10 cellular contexts compared by ENCODE assay signal in the genomic region with DNA sequence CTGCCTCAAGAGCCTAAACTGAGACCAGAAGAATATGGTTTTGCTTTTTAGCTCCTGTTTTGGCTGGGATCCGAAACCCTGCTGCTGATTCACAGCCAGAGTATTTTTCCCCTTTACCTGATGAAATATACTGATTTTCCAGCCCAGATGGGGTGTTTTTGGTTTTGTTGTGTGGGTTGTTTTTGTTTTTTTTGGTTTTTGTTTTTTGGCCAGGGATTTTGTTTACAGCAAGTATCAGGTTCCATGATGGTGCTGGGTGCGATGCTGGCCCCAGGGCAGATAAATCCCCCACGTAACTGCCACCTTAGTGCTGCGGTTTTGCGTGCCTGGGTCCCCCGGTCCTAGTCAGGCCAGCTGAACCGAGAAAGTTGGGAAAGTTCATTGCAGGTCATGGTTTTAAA.
DNase-seq lines count a peak whose midpoint lies in the region; ATAC-seq, FAIRE-seq and TF ChIP-seq lines count a peak whose summit lies in the region.
"Had no signal": no experiment of that assay in that cellular context is flagged by ENCODE, and none has a peak within 500 bp of the region (broad histone marks: within the 10 kb centered on the region; RNA-seq: fewer than 3 reads in every experiment).

No MANE protein-coding gene starts in this region.

- no peak for ATAC-seq in activated CD8-positive, alpha-beta T cell treated with anti-CD3 and anti-CD28 coated beads, Interleukin-2, amount 10 ng/mL, durations not matched to agents 7 days and 5 days
- no peak for ATAC-seq in activated CD8-positive, alpha-beta T cell treated with anti-CD3 and anti-CD28 coated beads for 36 hours
- ATAC-seq in naive B cell (ENCODE audit: low read depth in 2 of 2), result no peak

- peaks cover 10% of the 10 kb centered on the region for H3K36me3 Mint-ChIP-seq in activated CD8-positive, alpha-beta T cell treated with anti-CD3 and anti-CD28 coated beads, Interleukin-2, amount 10 ng/mL, durations not matched to agents 7 days and 5 days (ENCODE audit: low read depth)
- H3K36me3 Mint-ChIP-seq in activated CD8-positive, alpha-beta T cell treated with anti-CD3 and anti-CD28 coated beads for 36 hours (ENCODE audit: low read depth), result no peaks in the 10 kb centered on the region
- H3K36me3 Mint-ChIP-seq in naive B cell, result peaks cover 0 to 12% of the 10 kb centered on the region in 2 donors

- CTCF ChIA-PET in activated CD8-positive, alpha-beta T cell treated with anti-CD3 and anti-CD28 coated beads, Interleukin-2, amount 10 ng/mL, durations not matched to agents 7 days and 5 days (lab: Charles Lee), result no interaction called here
- CTCF ChIA-PET in activated CD8-positive, alpha-beta T cell treated with anti-CD3 and anti-CD28 coated beads for 36 hours (lab: Charles Lee), result interaction anchor here (0.9 kb wide), 1 partner anchor 44 kb away, joined by 3 read pairs; no protein-coding TSS in a partner anchor

- peak overlapping the region; percentile 58 for H3K4me3 ChIP-seq in coronary artery
- H3K4me3 ChIP-seq: SJSA1 had no signal

- no peak for DNase-seq in activated CD8-positive, alpha-beta T cell treated with anti-CD3 and anti-CD28 coated beads, Interleukin-2, amount 10 ng/mL, durations not matched to agents 7 days and 5 days
- no peak for DNase-seq in activated CD8-positive, alpha-beta T cell treated with anti-CD3 and anti-CD28 coated beads for 36 hours
- no peak for DNase-seq in coronary artery (ENCODE audit: low spot score)
- no peak for DNase-seq in naive B cell
- peak; percentile 55 for DNase-seq in urothelium cell line (ENCODE audit: low spot score)
- no peak for DNase-seq in erythroblast (lab: John Stamatoyannopoulos, UW)
- no peak for DNase-seq in ureter (ENCODE audit: low spot score)
- no peak for DNase-seq in activated CD4-positive, CD25-positive, alpha-beta regulatory T cell (lab: John Stamatoyannopoulos, UW)
- DNase-seq: activated effector memory CD4-positive, alpha-beta T cell treated with anti-CD3 and anti-CD28 coated beads, Interleukin-2, amount 50 U/mL, for 16 hours had no signal

- no peaks in the 10 kb centered on the region for H3K9me3 Mint-ChIP-seq in activated CD8-positive, alpha-beta T cell treated with anti-CD3 and anti-CD28 coated beads, Interleukin-2, amount 10 ng/mL, durations not matched to agents 7 days and 5 days (ENCODE audit: insufficient read depth)
- H3K9me3 Mint-ChIP-seq in activated CD8-positive, alpha-beta T cell treated with anti-CD3 and anti-CD28 coated beads for 36 hours, result no peaks in the 10 kb centered on the region
- H3K9me3 Mint-ChIP-seq in naive B cell, result peaks cover 0 to 3% (median 0%) of the 10 kb centered on the region in 7 donors

- H3K27ac ChIP-seq in coronary artery, result peak overlapping the region; percentile 98 to 99
- H3K27ac ChIP-seq: SJSA1 had no signal

- no peak for TF ChIP-seq CTCF in activated CD8-positive, alpha-beta T cell treated with anti-CD3 and anti-CD28 coated beads for 36 hours (IDR thresholded peaks at IDR 0.05)
- TF ChIP-seq CTCF in coronary artery (IDR thresholded peaks at IDR 0.05), result no peak

- H3K4me1 Mint-ChIP-seq in activated CD8-positive, alpha-beta T cell treated with anti-CD3 and anti-CD28 coated beads, Interleukin-2, amount 10 ng/mL, durations not matched to agents 7 days and 5 days (ENCODE audit: low read depth), result peaks cover 92% of the 10 kb centered on the region
- peaks cover 80% of the 10 kb centered on the region for H3K4me1 Mint-ChIP-seq in activated CD8-positive, alpha-beta T cell treated with anti-CD3 and anti-CD28 coated beads for 36 hours (ENCODE audit: low read depth)
- peaks cover 80 to 99% (median 99%) of the 10 kb centered on the region in 3 donors for H3K4me1 Mint-ChIP-seq in naive B cell

- intact Hi-C loops in activated CD8-positive, alpha-beta T cell treated with anti-CD3 and anti-CD28 coated beads for 36 hours (cut with micrococcal nuclease), result loop anchor here (10.0 kb wide), 1 partner anchor 88 kb away; no protein-coding TSS in a partner anchor

- FAIRE-seq in urothelium cell line (lab: Jason Lieb, UNC), result no peak

- TF ChIP-seq POLR2A in erythroblast (IDR thresholded peaks at IDR 0.05; ENCODE audit: low read length), result no peak

- H3K27ac Mint-ChIP-seq in activated CD8-positive, alpha-beta T cell treated with anti-CD3 and anti-CD28 coated beads, Interleukin-2, amount 10 ng/mL, durations not matched to agents 7 days and 5 days, result peak overlapping the region; percentile 12
- H3K27ac Mint-ChIP-seq in activated CD8-positive, alpha-beta T cell treated with anti-CD3 and anti-CD28 coated beads for 36 hours, result no peak overlapping the region
- peak overlapping the region; percentile 36 to 98 (median 82) for H3K27ac Mint-ChIP-seq in naive B cell

- H3K27me3 Mint-ChIP-seq in activated CD8-positive, alpha-beta T cell treated with anti-CD3 and anti-CD28 coated beads, Interleukin-2, amount 10 ng/mL, durations not matched to agents 7 days and 5 days (ENCODE audit: low read depth), result no peaks in the 10 kb centered on the region
- no peaks in the 10 kb centered on the region for H3K27me3 Mint-ChIP-seq in activated CD8-positive, alpha-beta T cell treated with anti-CD3 and anti-CD28 coated beads for 36 hours
- H3K27me3 Mint-ChIP-seq in naive B cell, result no peaks in the 10 kb centered on the region

- H3K4me3 Mint-ChIP-seq in activated CD8-positive, alpha-beta T cell treated with anti-CD3 and anti-CD28 coated beads, Interleukin-2, amount 10 ng/mL, durations not matched to agents 7 days and 5 days, result no peak overlapping the region
- no peak overlapping the region for H3K4me3 Mint-ChIP-seq in activated CD8-positive, alpha-beta T cell treated with anti-CD3 and anti-CD28 coated beads for 36 hours
- H3K4me3 Mint-ChIP-seq in naive B cell, result peak overlapping the region in 6 of 8 donors; percentile 47 to 87 (median 70)

- POLR2A ChIA-PET in activated CD8-positive, alpha-beta T cell treated with anti-CD3 and anti-CD28 coated beads, Interleukin-2, amount 10 ng/mL, durations not matched to agents 7 days and 5 days (lab: Charles Lee), result interaction anchor here (1.0 kb wide), 1 partner anchor 20 kb away, joined by 3 read pairs; no protein-coding TSS in a partner anchor
- POLR2A ChIA-PET in activated CD8-positive, alpha-beta T cell treated with anti-CD3 and anti-CD28 coated beads for 36 hours (lab: Charles Lee), result no interaction called here

Comparison
In these comparisons a context has a peak if more than half of its experiments do, and no peak if none do; other contexts are left out.
1. H3K4me3 Mint-ChIP-seq: peak in naive B cell (6 of 8); none in activated CD8-positive, alpha-beta T cell treated with anti-CD3 and anti-CD28 coated beads, Interleukin-2, amount 10 ng/mL, durations not matched to agents 7 days and 5 days (single experiment) and activated CD8-positive, alpha-beta T cell treated with anti-CD3 and anti-CD28 coated beads for 36 hours (single experiment).